Comparison of ENCODE assay signal across 1 cellular context in the genomic region with DNA sequence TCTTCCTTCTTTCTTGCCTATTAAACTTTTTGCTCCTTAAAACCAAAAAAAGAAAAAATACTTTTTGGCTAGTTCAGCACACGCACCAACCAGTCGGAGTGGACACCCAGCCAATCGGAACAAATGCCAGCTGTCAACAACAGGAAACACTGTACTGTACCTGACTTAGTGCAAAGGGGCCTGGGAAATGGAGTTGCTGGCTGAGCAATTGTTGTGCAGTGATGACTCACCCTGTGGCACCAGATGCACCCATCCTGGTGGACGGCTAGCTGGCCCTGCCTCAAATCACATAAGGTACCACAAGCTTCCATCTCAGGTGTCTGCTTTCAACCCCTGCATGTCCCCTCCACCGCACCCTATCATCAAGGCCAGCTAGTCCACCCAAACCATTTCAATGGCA.
TF ChIP-seq lines count a peak whose summit lies in the region.

No MANE protein-coding gene starts in this region.

TF ChIP-seq in HCT116, 20 proteins besides CTCF, POLR2A, EP300 and RAD21 (continued from another document):
- TF ChIP-seq, protein P1, sequence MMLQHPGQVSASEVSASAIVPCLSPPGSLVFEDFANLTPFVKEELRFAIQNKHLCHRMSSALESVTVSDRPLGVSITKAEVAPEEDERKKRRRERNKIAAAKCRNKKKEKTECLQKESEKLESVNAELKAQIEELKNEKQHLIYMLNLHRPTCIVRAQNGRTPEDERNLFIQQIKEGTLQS (IDR thresholded peaks at IDR 0.05) = no peak
